ENCODE assay signal across 26 cellular contexts in the genomic region with DNA sequence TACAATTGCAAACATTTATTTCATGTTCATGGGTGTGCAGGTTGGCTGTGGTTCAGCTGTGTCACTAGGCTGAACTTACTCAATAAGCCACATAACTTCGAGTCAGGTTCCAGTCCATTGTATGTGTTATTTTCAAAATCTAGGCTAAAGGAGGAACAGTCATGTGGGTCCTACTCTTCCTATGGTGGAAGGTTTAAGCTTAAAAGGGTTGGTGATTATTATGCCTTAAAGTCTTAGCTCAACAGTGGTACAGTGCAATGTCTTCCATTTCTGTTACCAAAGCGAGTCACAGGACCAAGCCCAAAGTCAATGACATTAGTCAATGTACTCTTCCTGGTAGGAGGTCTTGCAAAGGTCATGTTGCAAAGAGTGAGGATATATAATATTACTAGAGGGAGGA.
DNase-seq lines count a peak whose midpoint lies in the region; ATAC-seq and TF ChIP-seq lines count a peak whose summit lies in the region.
"Had no signal": no experiment of that assay in that cellular context is flagged by ENCODE, and none has a peak within 500 bp of the region (broad histone marks: within the 10 kb centered on the region; RNA-seq: fewer than 3 reads in every experiment).

No MANE protein-coding gene starts in this region.

- no peak for ATAC-seq in activated naive CD8-positive, alpha-beta T cell treated with anti-CD3 and anti-CD28 coated beads, Interleukin-2, amount 50 U/mL, for 24 hours
- ATAC-seq: activated CD8-positive, alpha-beta T cell treated with anti-CD3 and anti-CD28 coated beads for 36 hours; gastroesophageal sphincter; stimulated activated naive B cell treated with anti-CD40 and anti-IgM and Interleukin-4, amounts not matched to agents 10 μg/mL and 1 μg/mL and 100 μg/mL, for 72 hours had no signal

- H3K9me3 ChIP-seq in ovary = no peaks in the 10 kb centered on the region
- H3K9me3 ChIP-seq: gastroesophageal sphincter, neutrophil, SK-N-SH, vagina had no signal

- H3K4me1 ChIP-seq in ovary (ENCODE audit: insufficient read depth) = no peaks in the 10 kb centered on the region
- H3K4me1 ChIP-seq: gastroesophageal sphincter, vagina had no signal

- no peaks in the 10 kb centered on the region for H3K9me3 Mint-ChIP-seq in activated naive CD8-positive, alpha-beta T cell treated with anti-CD3 and anti-CD28 coated beads, Interleukin-2, amount 50 U/mL, for 24 hours
- H3K9me3 Mint-ChIP-seq: activated CD8-positive, alpha-beta T cell treated with anti-CD3 and anti-CD28 coated beads for 36 hours had no signal

- peaks cover 63% of the 10 kb centered on the region for H3K36me3 Mint-ChIP-seq in activated naive CD8-positive, alpha-beta T cell treated with anti-CD3 and anti-CD28 coated beads, Interleukin-2, amount 50 U/mL, for 24 hours (ENCODE audit: low read depth)

- no peak overlapping the region for H3K27ac Mint-ChIP-seq in activated naive CD8-positive, alpha-beta T cell treated with anti-CD3 and anti-CD28 coated beads, Interleukin-2, amount 50 U/mL, for 24 hours
- H3K27ac Mint-ChIP-seq: activated B cell treated with CpG ODN at 0.5 μM for 24 hours; activated CD8-positive, alpha-beta T cell treated with anti-CD3 and anti-CD28 coated beads for 36 hours; dendritic cell treated with granulocyte-macrophage colony-stimulating factor and Interleukin-4, amounts not matched to agents 40 ng/mL and 50 ng/mL, for 4 days; stimulated activated naive B cell treated with anti-CD40 and anti-IgM and Interleukin-4, amounts not matched to agents 10 μg/mL and 1 μg/mL and 100 μg/mL, for 72 hours had no signal

- DNase-seq in EH (ENCODE audit: low read depth) = peak; percentile 37
- DNase-seq in M059J (ENCODE audit: low read depth) = peak; percentile 16
- peak; percentile 54 for DNase-seq in choroid plexus epithelial cell (ENCODE audit: low read depth)
- DNase-seq in kidney tubule cell (ENCODE audit: low spot score) = peak; percentile 39
- DNase-seq in NK-92 treated with Interleukin-12 subunit alpha and Interleukin-12 subunit beta, amount 100 ng/mL, for 24 hours (lab: John Stamatoyannopoulos, UW) = no peak
- DNase-seq in ovary = no peak
- DNase-seq in activated naive CD8-positive, alpha-beta T cell treated with anti-CD3 and anti-CD28 coated beads, Interleukin-2, amount 50 U/mL, for 24 hours = no peak
- DNase-seq in brain microvascular endothelial cell = no peak
- DNase-seq: activated B cell treated with CpG ODN at 0.5 μM for 24 hours; activated CD8-positive, alpha-beta T cell treated with anti-CD3 and anti-CD28 coated beads for 36 hours; activated T-cell treated with anti-CD3 and anti-CD28 coated beads, Interleukin-2, amount 50 U/mL, for 1 hour; amniotic stem cell; hypothalamus; Kasumi-1; NCI-H1436; NCI-H510A treated with DMSO at 0.1 percent for 48 hours; SK-N-SH; stimulated activated naive B cell treated with anti-CD40 and anti-IgM and Interleukin-4, amounts not matched to agents 10 μg/mL and 1 μg/mL and 100 μg/mL, for 72 hours had no signal

- TF ChIP-seq EP300 in ovary (IDR thresholded peaks at IDR 0.05) = no peak

- intact Hi-C loops in ovary (cut with DNase I) = no loop called here

- TF ChIP-seq CTCF in choroid plexus epithelial cell (conservative IDR thresholded peaks at IDR 0.05; ENCODE audit: low read depth, low read length) = no peak
- TF ChIP-seq CTCF in ovary (IDR thresholded peaks at IDR 0.05) = no peak
- no peak for TF ChIP-seq CTCF in brain microvascular endothelial cell (IDR thresholded peaks at IDR 0.05; ENCODE audit: low read depth, low read length, missing control alignments)

- no peak overlapping the region for H3K4me3 ChIP-seq in choroid plexus epithelial cell (ENCODE audit: low read depth, low read length)
- H3K4me3 ChIP-seq in ovary = no peak overlapping the region
- H3K4me3 ChIP-seq in brain microvascular endothelial cell (ENCODE audit: low read depth, low read length) = no peak overlapping the region
- H3K4me3 ChIP-seq: cardiac muscle cell, gastroesophageal sphincter, lung, smooth muscle cell, vagina had no signal

- H3K27ac ChIP-seq in ovary (no peak overlapping the region), brain microvascular endothelial cell (no peak overlapping the region)
- H3K27ac ChIP-seq: C4-2B, cardiac muscle cell, gastroesophageal sphincter, neutrophil, vagina had no signal

- H3K4me1 Mint-ChIP-seq in activated naive CD8-positive, alpha-beta T cell treated with anti-CD3 and anti-CD28 coated beads, Interleukin-2, amount 50 U/mL, for 24 hours = peaks cover 3% of the 10 kb centered on the region
- H3K4me1 Mint-ChIP-seq: activated B cell treated with CpG ODN at 0.5 μM for 24 hours; stimulated activated naive B cell treated with anti-CD40 and anti-IgM and Interleukin-4, amounts not matched to agents 10 μg/mL and 1 μg/mL and 100 μg/mL, for 72 hours had no signal

- no peaks in the 10 kb centered on the region for H3K27me3 Mint-ChIP-seq in activated naive CD8-positive, alpha-beta T cell treated with anti-CD3 and anti-CD28 coated beads, Interleukin-2, amount 50 U/mL, for 24 hours
- H3K27me3 Mint-ChIP-seq: activated B cell treated with CpG ODN at 0.5 μM for 24 hours; activated CD8-positive, alpha-beta T cell treated with anti-CD3 and anti-CD28 coated beads for 36 hours; dendritic cell treated with granulocyte-macrophage colony-stimulating factor and Interleukin-4, amounts not matched to agents 40 ng/mL and 50 ng/mL, for 4 days; stimulated activated naive B cell treated with anti-CD40 and anti-IgM and Interleukin-4, amounts not matched to agents 10 μg/mL and 1 μg/mL and 100 μg/mL, for 72 hours had no signal

- 93 to 96% (median 96%) methylated on average over 2 of the region's 2 CpGs for WGBS in ovary, 3 donors

- H3K4me3 Mint-ChIP-seq in activated naive CD8-positive, alpha-beta T cell treated with anti-CD3 and anti-CD28 coated beads, Interleukin-2, amount 50 U/mL, for 24 hours = no peak overlapping the region
- H3K4me3 Mint-ChIP-seq: activated B cell treated with CpG ODN at 0.5 μM for 24 hours; activated CD8-positive, alpha-beta T cell treated with anti-CD3 and anti-CD28 coated beads for 36 hours; dendritic cell treated with granulocyte-macrophage colony-stimulating factor and Interleukin-4, amounts not matched to agents 40 ng/mL and 50 ng/mL, for 4 days; stimulated activated naive B cell treated with anti-CD40 and anti-IgM and Interleukin-4, amounts not matched to agents 10 μg/mL and 1 μg/mL and 100 μg/mL, for 72 hours had no signal

- no peaks in the 10 kb centered on the region for H3K27me3 ChIP-seq in ovary
- H3K27me3 ChIP-seq in brain microvascular endothelial cell (replicated peaks) = no peaks in the 10 kb centered on the region
- H3K27me3 ChIP-seq: cardiac muscle cell, gastroesophageal sphincter, neutrophil, vagina had no signal

- in situ Hi-C loops in brain microvascular endothelial cell (cut with HindIII; ENCODE audit: low pct_ligation_motif_present, low sequenced_read_pairs) = no loop called here

- H3K36me3 ChIP-seq in ovary (no peaks in the 10 kb centered on the region), brain microvascular endothelial cell (replicated peaks) (peaks cover 12% of the 10 kb centered on the region)
- H3K36me3 ChIP-seq: cardiac muscle cell had no signal

- TF ChIP-seq POLR2A in ovary (IDR thresholded peaks at IDR 0.05) = no peak

Comparison
In these comparisons a context has a peak if more than half of its experiments do, and no peak if none do; other contexts are left out.
1. DNase-seq: peak in EH (single experiment), M059J (single experiment), choroid plexus epithelial cell (single experiment) and kidney tubule cell (single experiment); none in NK-92 treated with Interleukin-12 subunit alpha and Interleukin-12 subunit beta, amount 100 ng/mL, for 24 hours (single experiment), ovary (0 of 5), activated naive CD8-positive, alpha-beta T cell treated with anti-CD3 and anti-CD28 coated beads, Interleukin-2, amount 50 U/mL, for 24 hours (single experiment) and brain microvascular endothelial cell (single experiment).